1 cellular context compared by ENCODE assay signal in the genomic region with DNA sequence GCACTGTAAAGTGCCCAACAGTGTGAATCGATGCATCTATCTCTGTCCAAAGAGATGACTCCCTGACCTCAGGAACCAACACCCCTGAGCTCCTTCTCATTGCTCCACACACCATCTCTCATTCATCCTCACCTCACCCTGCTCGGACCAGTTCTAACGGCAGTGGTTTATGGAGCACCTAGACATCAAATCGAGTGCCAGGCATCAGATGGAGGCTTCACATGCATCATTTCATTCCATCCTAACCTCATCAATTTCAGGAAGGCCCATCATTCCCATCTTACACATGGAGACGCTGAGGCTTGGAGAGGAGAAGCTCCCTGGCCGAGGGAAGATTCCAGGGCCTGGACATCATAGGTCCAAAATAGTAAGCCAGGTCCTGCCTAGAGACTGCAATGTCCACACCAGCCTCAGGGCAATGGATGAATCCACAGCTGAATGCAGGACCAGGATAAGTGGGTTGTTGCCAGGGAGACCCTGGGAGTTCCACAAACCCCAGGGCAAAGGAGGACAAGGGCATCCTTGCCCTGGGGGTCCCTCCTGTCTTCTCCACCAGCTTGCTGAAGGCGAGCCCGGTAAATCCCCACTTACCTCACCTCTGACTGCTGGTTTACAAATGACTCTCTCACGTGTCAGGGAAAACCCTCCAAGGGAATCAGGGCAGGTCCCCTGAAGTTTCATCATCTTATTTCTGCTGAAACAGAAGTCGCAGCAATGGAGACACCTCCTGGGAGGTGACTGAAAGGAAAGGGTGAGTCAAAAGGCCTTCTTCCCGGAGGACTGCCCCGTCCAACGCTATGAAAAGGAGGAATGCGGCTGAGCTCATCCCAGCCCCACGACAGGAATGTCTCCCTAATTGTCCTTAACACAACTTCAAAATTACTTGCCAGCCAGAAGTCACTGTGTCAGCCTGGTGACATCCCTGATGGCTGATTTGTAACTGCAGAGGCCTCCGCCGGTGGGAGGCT.
TF ChIP-seq lines count a peak whose summit lies in the region.

No MANE protein-coding gene starts in this region.

TF ChIP-seq in H1, 55 proteins besides CTCF, POLR2A, EP300 and RAD21:
- peak; percentile 20 for TF ChIP-seq ASH2L (IDR thresholded peaks at IDR 0.05; ENCODE audit: low read length)
- TF ChIP-seq TEAD4 (IDR thresholded peaks at IDR 0.05; ENCODE audit: low read depth, low read length), result peak; percentile 81
- TF ChIP-seq FOSL1 (IDR thresholded peaks at IDR 0.05; ENCODE audit: insufficient read depth, low read depth, low read length), result no peak
- no peak for TF ChIP-seq BRCA1 (IDR thresholded peaks at IDR 0.05; ENCODE audit: low read depth, low read length)
- no peak for TF ChIP-seq PHF8 (conservative IDR thresholded peaks at IDR 0.05; ENCODE audit: low read depth, low read length)
- TF ChIP-seq SP1 (IDR thresholded peaks at IDR 0.05; ENCODE audit: low read depth, low read length), result peak; percentile 10; the same call in 1 of the 2 replicates
- peak; percentile 32; the same call in 1 of the 2 replicates for TF ChIP-seq CEBPB (IDR thresholded peaks at IDR 0.05; ENCODE audit: low read depth, low read length)
